In genomic region chr2:164621761-164622105, GRCh38 we compare ENCODE assay signal across 8 cellular contexts. TPM values are rescaled to one million over a fixed set of nuclear protein-coding genes. Genes with fewer than 3 reads are reported as not detected.
DNase-seq lines count a peak whose midpoint lies in the region; ATAC-seq and TF ChIP-seq lines count a peak whose summit lies in the region.

No MANE protein-coding gene starts in this region.

- peaks cover 0 to 2% of the 10 kb centered on the region in 2 donors for H3K9me3 Mint-ChIP-seq in natural killer cell

- no peak overlapping the region for H3K27ac Mint-ChIP-seq in natural killer cell

- no peak for TF ChIP-seq CTCF in AG10803 (conservative IDR thresholded peaks at IDR 0.05; ENCODE audit: low read length)
- TF ChIP-seq CTCF in natural killer cell (IDR thresholded peaks at IDR 0.05): no peak

- no peaks in the 10 kb centered on the region for H3K36me3 Mint-ChIP-seq in natural killer cell

- intact Hi-C loops in natural killer cell (cut with micrococcal nuclease): no loop called here

- DNase-seq in AG10803 (ENCODE audit: low read depth) (no peak), natural killer cell (no peak), activated gamma-delta T cell (lab: John Stamatoyannopoulos, UW) (no peak), COLO829 (ENCODE audit: low spot score) (no peak), NCI-H1436 (lab: John Stamatoyannopoulos, UW) (no peak), NCI-H187 (lab: John Stamatoyannopoulos, UW) (no peak)

- H3K36me3 ChIP-seq in HUES64 (ENCODE audit: insufficient read depth, low read length) (0 out of 2 replicates have a peak, but pooled peaks cover 6% of the 10 kb centered on the region), ectodermal cell (ENCODE audit: control insufficient read depth, insufficient read depth, low read length) (no peaks in the 10 kb centered on the region)

- peak overlapping the region; percentile 80 for H3K9ac ChIP-seq in HUES64 (ENCODE audit: low read depth, low read length)

- no peaks in the 10 kb centered on the region for H3K4me1 Mint-ChIP-seq in natural killer cell

- H3K4me1 ChIP-seq in HUES64 (ENCODE audit: insufficient read depth, low read length): peaks cover 40% of the 10 kb centered on the region
- peaks cover 23% of the 10 kb centered on the region for H3K4me1 ChIP-seq in ectodermal cell (ENCODE audit: control insufficient read depth, insufficient read depth, low read length)

- 0% methylated on average over 12 of the region's 14 CpGs for WGBS in HUES64
- 3% methylated on average over 12 to 14 of the region's 14 CpGs for WGBS in ectodermal cell, 2 experiments

- H3K4me3 ChIP-seq in AG10803 (ENCODE audit: low read length) (peak overlapping the region; percentile 56), HUES64 (ENCODE audit: low read length) (peak overlapping the region; percentile 74), ectodermal cell (ENCODE audit: insufficient read depth, low read depth, low read length) (peak overlapping the region; percentile 76)

- no peak for ATAC-seq in natural killer cell

- H3K27me3 Mint-ChIP-seq in natural killer cell (ENCODE audit: low read depth in 2 of 2): peaks cover 17 to 31% of the 10 kb centered on the region in 2 donors

- H3K9me3 ChIP-seq in HUES64 (ENCODE audit: insufficient read depth, low read depth, low read length) (no peaks in the 10 kb centered on the region), ectodermal cell (ENCODE audit: control insufficient read depth, low read length) (no peaks in the 10 kb centered on the region)

- H3K4me3 Mint-ChIP-seq in natural killer cell: peak overlapping the region; percentile 35

- H3K27me3 ChIP-seq in HUES64 (ENCODE audit: insufficient read depth, low read length) (peaks cover 5% of the 10 kb centered on the region; the same call in 1 of the 2 replicates), ectodermal cell (ENCODE audit: control insufficient read depth, insufficient read depth, low read length, poor library complexity, severe bottlenecking) (no peaks in the 10 kb centered on the region)

- H3K27ac ChIP-seq in HUES64 (ENCODE audit: low read depth, low read length): peak overlapping the region; percentile 63; the same call in 1 of the 2 replicates
- no peak overlapping the region for H3K27ac ChIP-seq in ectodermal cell (ENCODE audit: insufficient read depth, low read depth, low read length, poor library complexity, severe bottlenecking)

RNA-seq across cellular contexts. Expression of gene GRB14, which starts 0.5 kb away (rescaled TPM):
- polyA plus RNA-seq in HUES64 (2013, experiment 1 of 2): 9.6 TPM
- polyA plus RNA-seq in HUES64 (2013, experiment 2 of 2): 10.4 TPM
- polyA plus RNA-seq in ectodermal cell (2013, experiment 1 of 4): 9.6 TPM
- polyA plus RNA-seq in ectodermal cell (2013, experiment 2 of 4): 8.8 TPM
- polyA plus RNA-seq in ectodermal cell (2013, experiment 3 of 4): 6.3 TPM
- 7.1 TPM for polyA plus RNA-seq in ectodermal cell (2013, experiment 4 of 4)
- not detected for total RNA-seq in natural killer cell
